25 cellular contexts compared by ENCODE assay signal in genomic region chrX:132409780-132410556, GRCh38.
DNase-seq lines count a peak whose midpoint lies in the region; ATAC-seq and TF ChIP-seq lines count a peak whose summit lies in the region.
"Had no signal": no experiment of that assay in that cellular context is flagged by ENCODE, and none has a peak within 500 bp of the region (broad histone marks: within the 10 kb centered on the region; RNA-seq: fewer than 3 reads in every experiment).

No MANE protein-coding gene starts in this region.

- no peaks in the 10 kb centered on the region for H3K79me2 ChIP-seq in hepatocyte

- H3K9me3 ChIP-seq in right cardiac atrium (ENCODE audit: control insufficient read depth, low read length) (no peaks in the 10 kb centered on the region), hepatocyte (ENCODE audit: low read depth) (peaks cover 5% of the 10 kb centered on the region), spleen (no peaks in the 10 kb centered on the region)
- H3K9me3 ChIP-seq: neutrophil, psoas muscle had no signal

- TF ChIP-seq POLR2A in spleen (IDR thresholded peaks at IDR 0.05) = no peak

- 55% methylated on average over 5 of the region's 5 CpGs for WGBS in right cardiac atrium
- WGBS in hepatocyte (ENCODE audit: low lambda C conversion rate, missing lambda C conversion rate) = 53% methylated on average over 5 of the region's 5 CpGs
- WGBS in spleen, 5 donors = 58 to 84% (median 77%) methylated on average over 5 of the region's 5 CpGs

- peak overlapping the region; percentile 33 for H3K4me2 ChIP-seq in hepatocyte

- no peaks in the 10 kb centered on the region for H3K4me1 ChIP-seq in right cardiac atrium (ENCODE audit: control insufficient read depth, insufficient read depth, low read length)
- peaks cover 8% of the 10 kb centered on the region for H3K4me1 ChIP-seq in hepatocyte (ENCODE audit: insufficient read depth)
- H3K4me1 ChIP-seq in spleen = no peaks in the 10 kb centered on the region
- H3K4me1 ChIP-seq: psoas muscle had no signal

- TF ChIP-seq CTCF in hepatocyte (IDR thresholded peaks at IDR 0.05; ENCODE audit: poor library complexity) (no peak), spleen (IDR thresholded peaks at IDR 0.05 in 8 of 11, conservative IDR thresholded peaks at IDR 0.05 in 3 of 11) (no peak)

- H3K36me3 ChIP-seq in hepatocyte (replicated peaks; ENCODE audit: insufficient read depth, low read depth) (no peaks in the 10 kb centered on the region), spleen (peaks cover 0 to 10% (median 0%) of the 10 kb centered on the region in 6 donors)
- H3K36me3 ChIP-seq: neutrophil had no signal

- H2AFZ ChIP-seq in hepatocyte = no peak overlapping the region

- H3K9me2 ChIP-seq in hepatocyte (replicated peaks; ENCODE audit: insufficient read depth) = no peaks in the 10 kb centered on the region

- H3K27me3 ChIP-seq in right cardiac atrium (ENCODE audit: control insufficient read depth, insufficient read depth) = no peaks in the 10 kb centered on the region
- H3K27me3 ChIP-seq in hepatocyte = no peaks in the 10 kb centered on the region
- H3K27me3 ChIP-seq in spleen (replicated peaks in 1 of 7) = peaks cover 0 to 4% (median 0%) of the 10 kb centered on the region in 7 donors
- H3K27me3 ChIP-seq: neutrophil had no signal

- DNase-seq in right cardiac atrium (no peak), Right ventricle myocardium superior (no peak), hepatocyte (ENCODE audit: low spot score) (no peak), spleen (no peak), ureter (ENCODE audit: low spot score) (no peak), dermis blood vessel endothelial cell (no peak), GM19238 (ENCODE audit: insufficient read length, low spot score) (no peak)
- DNase-seq: activated CD4-positive, alpha-beta T cell treated with anti-CD3 and anti-CD28 coated beads for 36 hours; activated T-cell treated with anti-CD3 and anti-CD28 coated beads, Interleukin-2, amount 50 U/mL, for 4 hours; CD8-positive, alpha-beta memory T cell; DMS53; effector CD8-positive, alpha-beta T cell; foreskin melanocyte; GDM1; hippocampal formation; IMR-90; NCI-H1092; NCI-H187 treated with DMSO at 0.1 percent for 48 hours; NCI-H526; psoas muscle; T-helper 17 cell had no signal

- H3K27ac ChIP-seq in right cardiac atrium (ENCODE audit: low read length) (no peak overlapping the region), hepatocyte (no peak overlapping the region), spleen (no peak overlapping the region)
- H3K27ac ChIP-seq: neutrophil, psoas muscle, SK-N-MC had no signal

- no peaks in the 10 kb centered on the region for H4K20me1 ChIP-seq in hepatocyte (ENCODE audit: insufficient read depth, poor library complexity, severe bottlenecking)

- intact Hi-C loops in right cardiac atrium (cut with DNase I) (no loop called here), Right ventricle myocardium superior (cut with DNase I) (no loop called here), spleen (cut with DNase I; ENCODE audit: low total_unique reads) (loop anchor here (10.0 kb wide), 1 partner anchor 55 kb away; no protein-coding TSS in a partner anchor)

- peak overlapping the region; percentile 48 for H3K4me3 ChIP-seq in right cardiac atrium (ENCODE audit: low read length)
- no peak overlapping the region for H3K4me3 ChIP-seq in hepatocyte
- no peak overlapping the region for H3K4me3 ChIP-seq in spleen
- H3K4me3 ChIP-seq: lung, psoas muscle, SK-N-MC had no signal

- ATAC-seq in right cardiac atrium (no peak), Right ventricle myocardium superior (ENCODE audit: poor library complexity) (no peak), HG03565 (IDR thresholded peaks at IDR 0.05; ENCODE audit: unreplicated experiment) (peak; percentile 53)
- ATAC-seq: activated CD4-positive, alpha-beta T cell treated with anti-CD3 and anti-CD28 coated beads for 36 hours; activated T-cell treated with anti-CD3 and anti-CD28 coated beads, Interleukin-2, amount 50 U/mL, for 4 hours; psoas muscle; T-helper 17 cell had no signal
